ENCODE assay signal across 20 cellular contexts in the genomic region with DNA sequence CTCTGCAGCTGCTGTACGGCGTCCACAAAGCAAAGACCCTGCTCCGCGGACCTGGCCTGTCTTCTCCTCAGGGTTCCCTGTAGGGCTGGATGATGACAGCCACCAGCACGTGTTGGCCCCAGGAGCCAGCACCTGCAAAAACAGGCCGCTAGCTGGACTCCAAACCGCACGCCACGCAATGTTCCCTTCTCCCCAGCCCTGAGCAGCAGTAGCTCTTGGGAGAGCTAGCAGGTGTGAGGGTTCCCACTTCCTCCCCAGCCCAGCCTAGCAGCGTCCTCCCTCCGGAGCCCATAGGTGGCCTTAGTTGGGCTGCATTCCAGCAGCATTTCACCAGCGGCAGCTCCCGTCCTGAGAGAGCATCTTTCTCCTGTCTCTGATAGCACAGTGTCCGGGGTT. TPM values are rescaled to one million over a fixed set of nuclear protein-coding genes. Genes with fewer than 3 reads are reported as not detected.
DNase-seq lines count a peak whose midpoint lies in the region; ATAC-seq and TF ChIP-seq lines count a peak whose summit lies in the region.
"Had no signal": no experiment of that assay in that cellular context is flagged by ENCODE, and none has a peak within 500 bp of the region (broad histone marks: within the 10 kb centered on the region; RNA-seq: fewer than 3 reads in every experiment).

No MANE protein-coding gene starts in this region.

- no peak for TF ChIP-seq CTCF in DND-41 (IDR thresholded peaks at IDR 0.05; ENCODE audit: borderline replicate concordance, extremely low read depth, low read length, poor library complexity, severe bottlenecking)
- no peak for TF ChIP-seq CTCF in brain (conservative IDR thresholded peaks at IDR 0.05)
- no peak for TF ChIP-seq CTCF in prostate gland (IDR thresholded peaks at IDR 0.05)

- peaks cover 84% of the 10 kb centered on the region for H3K4me1 ChIP-seq in BLaER1
- no peaks in the 10 kb centered on the region for H3K4me1 ChIP-seq in DND-41 (ENCODE audit: insufficient read depth, low read length)
- no peaks in the 10 kb centered on the region for H3K4me1 ChIP-seq in prostate gland (replicated peaks)

- no peak for TF ChIP-seq POLR2A in prostate gland (IDR thresholded peaks at IDR 0.05)

- H3K4me3 ChIP-seq in BLaER1 (no peak overlapping the region), DND-41 (ENCODE audit: low read depth in 1 of 2, low read length in 2 of 2) (no peak overlapping the region), prostate gland (no peak overlapping the region)
- H3K4me3 ChIP-seq: A549, Peyer's patch had no signal

- no peak overlapping the region for H2AFZ ChIP-seq in DND-41 (ENCODE audit: low read depth, low read length)

- H3K27ac Mint-ChIP-seq in brain: peak overlapping the region in 3 of 5 experiments; percentile 58 to 87 (median 64)
- H3K27ac Mint-ChIP-seq: CD14-positive monocyte had no signal

- H3K27me3 Mint-ChIP-seq in brain: peaks cover 3% of the 10 kb centered on the region

- H4K20me1 ChIP-seq in BLaER1 (no peaks in the 10 kb centered on the region), DND-41 (ENCODE audit: insufficient read depth, low read length) (no peaks in the 10 kb centered on the region)

- H3K27ac ChIP-seq in BLaER1 (no peak overlapping the region), DND-41 (ENCODE audit: low read length) (no peak overlapping the region), prostate gland (no peak overlapping the region)
- H3K27ac ChIP-seq: HL-60, Peyer's patch had no signal

- 90% methylated on average over 14 of the region's 14 CpGs for WGBS in prostate gland

- no peaks in the 10 kb centered on the region; the same call in 1 of the 2 replicates for H3K27me3 ChIP-seq in BLaER1
- no peaks in the 10 kb centered on the region for H3K27me3 ChIP-seq in DND-41 (ENCODE audit: insufficient read depth, low read length, poor library complexity)
- H3K27me3 ChIP-seq in prostate gland (replicated peaks; ENCODE audit: insufficient read depth): no peaks in the 10 kb centered on the region
- H3K27me3 ChIP-seq: Peyer's patch had no signal

- H3K4me2 ChIP-seq in BLaER1 (peak overlapping the region; percentile 73), DND-41 (ENCODE audit: insufficient read depth, low read length) (no peak overlapping the region)
- H3K4me2 ChIP-seq: A549 had no signal

- H3K9me3 Mint-ChIP-seq in brain: no peaks in the 10 kb centered on the region

- DNase-seq in DND-41 (no peak), NCI-H2107 treated with DMSO at 0.1 percent for 48 hours (lab: John Stamatoyannopoulos, UW; ENCODE audit: unreplicated experiment) (peak; percentile 58), prostate gland (ENCODE audit: low spot score) (no peak), NCI-H187 (lab: John Stamatoyannopoulos, UW) (no peak)
- DNase-seq in activated naive CD4-positive, alpha-beta T cell treated with anti-CD3 and anti-CD28 coated beads, Interleukin-2, amount 50 U/mL, for 16 hours: no peak
- DNase-seq: COR-L47, DMS153, KBM-7, NCI-H1436 treated with DMSO at 0.1 percent for 48 hours, NCI-H82, Peyer's patch, Right ventricle myocardium superior had no signal

- H3K36me3 ChIP-seq in BLaER1: no peaks in the 10 kb centered on the region
- H3K36me3 ChIP-seq in DND-41 (ENCODE audit: insufficient read depth, low read length): no peaks in the 10 kb centered on the region
- no peaks in the 10 kb centered on the region for H3K36me3 ChIP-seq in prostate gland
- H3K36me3 ChIP-seq: Peyer's patch had no signal

- intact Hi-C loops in prostate gland (cut with DNase I): no loop called here

- H3K9me3 ChIP-seq in BLaER1: no peaks in the 10 kb centered on the region
- peaks cover 4% of the 10 kb centered on the region for H3K9me3 ChIP-seq in DND-41 (ENCODE audit: insufficient read depth, low read length, severe bottlenecking)
- H3K9me3 ChIP-seq in prostate gland: no peaks in the 10 kb centered on the region
- H3K9me3 ChIP-seq: A549, Peyer's patch had no signal

- H3K9ac ChIP-seq in BLaER1 (no peak overlapping the region), DND-41 (ENCODE audit: low read depth, low read length) (no peak overlapping the region)

- H3K4me3 Mint-ChIP-seq in brain: no peak overlapping the region
- H3K4me3 Mint-ChIP-seq: CD14-positive monocyte had no signal

- H3K79me2 ChIP-seq in DND-41 (ENCODE audit: insufficient read depth, low read length): no peaks in the 10 kb centered on the region

- H3K36me3 Mint-ChIP-seq in brain: no peaks in the 10 kb centered on the region
- H3K36me3 Mint-ChIP-seq: CD14-positive monocyte had no signal

- peak; percentile 31; the same call in 1 of the 3 replicates for ATAC-seq in DND-41 (ENCODE audit: insufficient read depth, low read depth)
- no peak for ATAC-seq in HG03039 (IDR thresholded peaks at IDR 0.05; ENCODE audit: unreplicated experiment)
- ATAC-seq: A549, HCT116, SK-N-SH treated with all-trans-retinoic acid at 6 μM for 48 hours had no signal

- H3K4me1 Mint-ChIP-seq in brain: peaks cover 64% of the 10 kb centered on the region
- H3K4me1 Mint-ChIP-seq: CD14-positive monocyte had no signal

RNA-seq across cellular contexts. Expression of gene DACT2, which starts 42.3 kb away (rescaled TPM):
- 4.6 TPM for polyA plus RNA-seq in brain (ENCODE audit: insufficient read depth, low read depth, low replicate concordance)
- 10 to 100 TPM; 22.1 to 28.1 TPM for total RNA-seq in prostate gland
- polyA plus RNA-seq: CD14-positive monocyte had no signal
